Comparison of ENCODE assay signal across 8 cellular contexts in genomic region chr9:87324613-87325194, GRCh38.
DNase-seq lines count a peak whose midpoint lies in the region; ATAC-seq, FAIRE-seq and TF ChIP-seq lines count a peak whose summit lies in the region.

No MANE protein-coding gene starts in this region.

- TF ChIP-seq EP300 in HepG2 (IDR thresholded peaks at IDR 0.05; ENCODE audit: low read depth in 2 of 2, low read length in 2 of 2) (no peak), HepG2 (CRISPR knock-in tag; IDR thresholded peaks at IDR 0.05; ENCODE audit: borderline replicate concordance) (no peak)

- H3K4me3 ChIP-seq in choroid plexus epithelial cell (ENCODE audit: low read depth, low read length) (no peak overlapping the region), HepG2 (replicated peaks in 1 of 3; ENCODE audit: insufficient read depth in 1 of 3, low read depth in 2 of 3, low read length in 3 of 3) (no peak overlapping the region)

- peak; percentile 28 for FAIRE-seq in HepG2 (lab: Jason Lieb, UNC)

- no peak overlapping the region for H2AFZ ChIP-seq in HepG2 (ENCODE audit: low read length)

- in situ Hi-C loops in HepG2 (cut with HindIII; ENCODE audit: extremely low pct_ligation_motif_present, low pct_unique_long_range_greater_than_20kb), result loop anchor here (5.0 to 10.0 kb wide), 3 partner anchors 690 to 890 kb away; no protein-coding TSS in a partner anchor

- CTCF ChIA-PET in HepG2 (lab: Yijun Ruan, JAX; ENCODE audit: low intra/inter-chr PET ratio, low total read pairs), result interaction anchor here (1.2 to 2.1 kb wide), 5 partner anchors 338 to 911 kb away, joined by 4 to 20 read pairs (median 11); no protein-coding TSS in a partner anchor

- under 1% methylated on average over 5 of the region's 5 CpGs for WGBS in HepG2 (ENCODE audit: low lambda C conversion rate)

- no peak for TF ChIP-seq POLR2A in HepG2 (IDR thresholded peaks at IDR 0.05; ENCODE audit: insufficient read depth in 1 of 2, low read depth in 2 of 2, low read length in 2 of 2)

- intact Hi-C loops in HepG2 (cut with micrococcal nuclease; ENCODE audit: unreplicated experiment), result loop anchor here (1.0 to 5.0 kb wide), 5 partner anchors 687 to 1037 kb away; no protein-coding TSS in a partner anchor

- no peak overlapping the region for H3K9ac ChIP-seq in HepG2 (ENCODE audit: insufficient read depth, low read depth, low read length)

- H3K9me3 ChIP-seq in HepG2 (ENCODE audit: low read length), result no peaks in the 10 kb centered on the region

- POLR2A ChIA-PET in HepG2 (lab: Yijun Ruan, JAX), result no interaction called here

- H3K4me2 ChIP-seq in HepG2 (ENCODE audit: low read depth, low read length), result no peak overlapping the region

- ATAC-seq in HG02798 (IDR thresholded peaks at IDR 0.05; ENCODE audit: poor library complexity, unreplicated experiment) (peak; percentile 44), HepG2 (peak; percentile 65; the same call in 2 of the 3 replicates), HG03565 (IDR thresholded peaks at IDR 0.05; ENCODE audit: unreplicated experiment) (no peak)

- no peaks in the 10 kb centered on the region for H4K20me1 ChIP-seq in HepG2 (ENCODE audit: insufficient read depth, low read length)

- no peaks in the 10 kb centered on the region for H3K27me3 ChIP-seq in HepG2 (ENCODE audit: control insufficient read depth in 1 of 2, insufficient read depth in 2 of 2, low read length in 2 of 2)

- no peaks in the 10 kb centered on the region for H3K36me3 ChIP-seq in HepG2 (replicated peaks in 1 of 2; ENCODE audit: control insufficient read depth in 1 of 2, insufficient read depth in 2 of 2, low read length in 2 of 2)

- no TSS peak for BruUV-seq in HepG2 (replicated peaks; lab: Mats Ljungman, UMichigan)

- DNase-seq in EH (ENCODE audit: low read depth) (peak; percentile 78), NCI-H748 treated with DMSO at 0.1 percent for 48 hours (lab: John Stamatoyannopoulos, UW) (peak; percentile 48), choroid plexus epithelial cell (ENCODE audit: low read depth) (peak; percentile 85), HepG2 (ENCODE audit: low spot score) (peak; percentile 50), cortex of kidney (lab: John Stamatoyannopoulos, UW) (no peak)
- no peak for DNase-seq in stimulated activated CD4-positive, alpha-beta T cell treated with anti-CD3 and anti-CD28 coated beads, Interleukin-2, amount 100 ng/mL, for 24 hours

- TF ChIP-seq CTCF in choroid plexus epithelial cell (conservative IDR thresholded peaks at IDR 0.05; ENCODE audit: low read depth, low read length), result peak; percentile 68
- TF ChIP-seq CTCF in HepG2 (CRISPR knock-in tag; IDR thresholded peaks at IDR 0.05), result peak; percentile 83

- H3K4me1 ChIP-seq in HepG2 (ENCODE audit: insufficient read depth, low read length), result no peaks in the 10 kb centered on the region

- H3K27ac ChIP-seq in HepG2 (ENCODE audit: extremely low read length, insufficient read depth, low read length), result no peak overlapping the region

- H3K79me2 ChIP-seq in HepG2 (ENCODE audit: insufficient read depth, low read length), result no peaks in the 10 kb centered on the region

- peak; percentile 71; the same call in 1 of the 2 replicates for TF ChIP-seq RAD21 in HepG2 (CRISPR knock-in tag; IDR thresholded peaks at IDR 0.05)

TF ChIP-seq in HepG2, 621 proteins besides CTCF, POLR2A, EP300 and RAD21 (continues in another document):
- TF ChIP-seq ZNF446 (CRISPR knock-in tag; IDR thresholded peaks at IDR 0.05), result no peak
- TF ChIP-seq ZNF496 (CRISPR knock-in tag; IDR thresholded peaks at IDR 0.05; ENCODE audit: insufficient replicate concordance), result no peak
- no peak for TF ChIP-seq HNF4A (CRISPR knock-in tag; IDR thresholded peaks at IDR 0.05)
- no peak for TF ChIP-seq THYN1 (CRISPR knock-in tag; IDR thresholded peaks at IDR 0.05; ENCODE audit: borderline replicate concordance, low read depth)
- peak; percentile 76 for TF ChIP-seq SMC3 (IDR thresholded peaks at IDR 0.05; ENCODE audit: low read length)
- no peak for TF ChIP-seq HOXA5 (CRISPR knock-in tag; IDR thresholded peaks at IDR 0.05)
- TF ChIP-seq ZNF83 (CRISPR knock-in tag; IDR thresholded peaks at IDR 0.05; ENCODE audit: borderline replicate concordance), result no peak
- TF ChIP-seq ZNF24 (IDR thresholded peaks at IDR 0.05), result no peak
- TF ChIP-seq, protein P1, sequence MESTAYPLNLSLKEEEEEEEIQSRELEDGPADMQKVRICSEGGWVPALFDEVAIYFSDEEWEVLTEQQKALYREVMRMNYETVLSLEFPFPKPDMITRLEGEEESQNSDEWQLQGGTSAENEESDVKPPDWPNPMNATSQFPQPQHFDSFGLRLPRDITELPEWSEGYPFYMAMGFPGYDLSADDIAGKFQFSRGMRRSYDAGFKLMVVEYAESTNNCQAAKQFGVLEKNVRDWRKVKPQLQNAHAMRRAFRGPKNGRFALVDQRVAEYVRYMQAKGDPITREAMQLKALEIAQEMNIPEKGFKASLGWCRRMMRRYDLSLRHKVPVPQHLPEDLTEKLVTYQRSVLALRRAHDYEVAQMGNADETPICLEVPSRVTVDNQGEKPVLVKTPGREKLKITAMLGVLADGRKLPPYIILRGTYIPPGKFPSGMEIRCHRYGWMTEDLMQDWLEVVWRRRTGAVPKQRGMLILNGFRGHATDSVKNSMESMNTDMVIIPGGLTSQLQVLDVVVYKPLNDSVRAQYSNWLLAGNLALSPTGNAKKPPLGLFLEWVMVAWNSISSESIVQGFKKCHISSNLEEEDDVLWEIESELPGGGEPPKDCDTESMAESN (CRISPR knock-in tag; conservative IDR thresholded peaks at IDR 0.05), result no peak
- TF ChIP-seq RFX1 (IDR thresholded peaks at IDR 0.05), result no peak
- no peak for TF ChIP-seq ZNF350 (CRISPR knock-in tag; IDR thresholded peaks at IDR 0.05; ENCODE audit: borderline replicate concordance, low read depth)
- no peak for TF ChIP-seq KDM4B (CRISPR knock-in tag; IDR thresholded peaks at IDR 0.05)
- no peak for TF ChIP-seq ZNF512B (CRISPR knock-in tag; IDR thresholded peaks at IDR 0.05; ENCODE audit: borderline replicate concordance)
- no peak for TF ChIP-seq ZNF343 (CRISPR knock-in tag; IDR thresholded peaks at IDR 0.05)
- TF ChIP-seq STAG1 (CRISPR knock-in tag; IDR thresholded peaks at IDR 0.05), result peak; percentile 94
- TF ChIP-seq ZNF589 (CRISPR knock-in tag; conservative IDR thresholded peaks at IDR 0.05), result no peak
- peak; percentile 61; the same call in 1 of the 2 replicates for TF ChIP-seq MIXL1 (CRISPR knock-in tag; IDR thresholded peaks at IDR 0.05)
- TF ChIP-seq CREB1 (IDR thresholded peaks at IDR 0.05), result no peak
- no peak for TF ChIP-seq CREB1 (CRISPR knock-in tag; IDR thresholded peaks at IDR 0.05)
- TF ChIP-seq ZNF280B (CRISPR knock-in tag; IDR thresholded peaks at IDR 0.05; ENCODE audit: borderline replicate concordance), result no peak
- TF ChIP-seq EED (CRISPR knock-in tag; IDR thresholded peaks at IDR 0.05), result no peak
- TF ChIP-seq PPARG (CRISPR knock-in tag; conservative IDR thresholded peaks at IDR 0.05), result peak; percentile 46; the same call in 1 of the 2 replicates
- TF ChIP-seq ZNF232 (CRISPR knock-in tag; IDR thresholded peaks at IDR 0.05; ENCODE audit: borderline replicate concordance), result no peak
- no peak for TF ChIP-seq ATF7-NPFF (CRISPR knock-in tag; IDR thresholded peaks at IDR 0.05; ENCODE audit: low read depth)
- no peak for TF ChIP-seq KDM6A (CRISPR knock-in tag; IDR thresholded peaks at IDR 0.05; ENCODE audit: low read depth)
- TF ChIP-seq, protein P2, sequence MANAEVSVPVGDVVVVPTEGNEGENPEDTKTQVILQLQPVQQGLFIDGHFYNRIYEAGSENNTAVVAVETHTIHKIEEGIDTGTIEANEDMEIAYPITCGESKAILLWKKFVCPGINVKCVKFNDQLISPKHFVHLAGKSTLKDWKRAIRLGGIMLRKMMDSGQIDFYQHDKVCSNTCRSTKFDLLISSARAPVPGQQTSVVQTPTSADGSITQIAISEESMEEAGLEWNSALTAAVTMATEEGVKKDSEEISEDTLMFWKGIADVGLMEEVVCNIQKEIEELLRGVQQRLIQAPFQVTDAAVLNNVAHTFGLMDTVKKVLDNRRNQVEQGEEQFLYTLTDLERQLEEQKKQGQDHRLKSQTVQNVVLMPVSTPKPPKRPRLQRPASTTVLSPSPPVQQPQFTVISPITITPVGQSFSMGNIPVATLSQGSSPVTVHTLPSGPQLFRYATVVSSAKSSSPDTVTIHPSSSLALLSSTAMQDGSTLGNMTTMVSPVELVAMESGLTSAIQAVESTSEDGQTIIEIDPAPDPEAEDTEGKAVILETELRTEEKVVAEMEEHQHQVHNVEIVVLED (CRISPR knock-in tag; IDR thresholded peaks at IDR 0.05; ENCODE audit: borderline replicate concordance), result no peak

Comparison
In these comparisons a context has a peak if more than half of its experiments do, and no peak if none do; other contexts are left out.
1. DNase-seq: peak in EH (single experiment), NCI-H748 treated with DMSO at 0.1 percent for 48 hours (single experiment), choroid plexus epithelial cell (single experiment) and HepG2 (single experiment); none in stimulated activated CD4-positive, alpha-beta T cell treated with anti-CD3 and anti-CD28 coated beads, Interleukin-2, amount 100 ng/mL, for 24 hours (0 of 2) and cortex of kidney (single experiment).